ENCODE assay signal across 11 cellular contexts in the genomic region with DNA sequence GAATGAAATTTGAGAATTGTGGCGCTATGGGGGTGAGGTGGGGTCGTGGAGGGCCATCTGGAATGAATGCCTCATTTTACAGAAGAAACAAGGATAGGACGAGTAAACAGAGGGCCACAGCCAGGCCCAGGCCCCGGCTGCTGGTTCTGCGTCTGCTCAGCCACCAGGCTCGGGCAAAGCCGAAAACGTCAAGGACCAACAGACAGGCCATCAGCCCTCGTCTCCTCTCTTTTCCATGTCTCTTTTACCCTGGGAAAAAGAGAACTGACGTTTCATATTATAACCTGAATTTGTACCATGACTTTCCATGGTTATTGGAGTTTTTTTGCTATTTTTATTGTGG.
DNase-seq lines count a peak whose midpoint lies in the region; ATAC-seq, FAIRE-seq and TF ChIP-seq lines count a peak whose summit lies in the region.
"Had no signal": no experiment of that assay in that cellular context is flagged by ENCODE, and none has a peak within 500 bp of the region (broad histone marks: within the 10 kb centered on the region; RNA-seq: fewer than 3 reads in every experiment).

No MANE protein-coding gene starts in this region.

- H3K4me1 Mint-ChIP-seq in activated CD4-positive, alpha-beta memory T cell treated with anti-CD3 and anti-CD28 coated beads for 36 hours (ENCODE audit: low read depth): no peaks in the 10 kb centered on the region
- H3K4me1 Mint-ChIP-seq in activated CD4-positive, alpha-beta memory T cell treated with anti-CD3 and anti-CD28 coated beads, Interleukin-2, amount 10 ng/mL, durations not matched to agents 7 days and 5 days: peaks cover 3% of the 10 kb centered on the region

- DNase-seq in activated CD4-positive, alpha-beta memory T cell treated with anti-CD3 and anti-CD28 coated beads for 36 hours: no peak
- no peak for DNase-seq in activated CD4-positive, alpha-beta memory T cell treated with anti-CD3 and anti-CD28 coated beads, Interleukin-2, amount 10 ng/mL, durations not matched to agents 7 days and 5 days
- no peak for DNase-seq in K562 (ENCODE audit: extremely low read depth in 1 of 4, low spot score in 3 of 4)
- DNase-seq in midbrain (lab: John Stamatoyannopoulos, UW): no peak
- no peak for DNase-seq in LoVo (ENCODE audit: low spot score)
- DNase-seq in KBM-7: no peak
- DNase-seq in Karpas-422: no peak
- DNase-seq: DMS79 treated with DMSO at 0.1 percent for 48 hours had no signal

- H3K27me3 ChIP-seq in OCI-LY3 (ENCODE audit: low read depth, low read length) (peaks cover 8% of the 10 kb centered on the region; the same call in 1 of the 2 replicates), K562 (ENCODE audit: control insufficient read depth in 2 of 2, insufficient read depth in 2 of 2, low read length in 2 of 2) (peaks cover 9 to 37% of the 10 kb centered on the region in 2 experiments; a peak in 4 of 5 replicates), Karpas-422 (ENCODE audit: low read length) (no peaks in the 10 kb centered on the region; the same call in 1 of the 2 replicates)

- H3K4me2 ChIP-seq in OCI-LY3 (ENCODE audit: low read length): peak overlapping the region; percentile 41
- no peak overlapping the region for H3K4me2 ChIP-seq in K562 (ENCODE audit: insufficient read depth, low read length)
- no peak overlapping the region for H3K4me2 ChIP-seq in Karpas-422 (ENCODE audit: low read depth, low read length, poor library complexity, severe bottlenecking)

- H3K4me3 Mint-ChIP-seq in activated CD4-positive, alpha-beta memory T cell treated with anti-CD3 and anti-CD28 coated beads for 36 hours: no peak overlapping the region
- H3K4me3 Mint-ChIP-seq in activated CD4-positive, alpha-beta memory T cell treated with anti-CD3 and anti-CD28 coated beads, Interleukin-2, amount 10 ng/mL, durations not matched to agents 7 days and 5 days: no peak overlapping the region
- H3K4me3 Mint-ChIP-seq: CD4-positive, CD25-positive, alpha-beta regulatory T cell had no signal

- H3K9me2 ChIP-seq in Karpas-422 (replicated peaks; ENCODE audit: insufficient read depth, low read length): no peaks in the 10 kb centered on the region

- no peaks in the 10 kb centered on the region for H3K9me1 ChIP-seq in K562 (ENCODE audit: control insufficient read depth, insufficient read depth, low read length)

- CTCF ChIA-PET in activated CD4-positive, alpha-beta memory T cell treated with anti-CD3 and anti-CD28 coated beads for 36 hours (lab: Charles Lee): interaction anchor here (0.7 to 1.3 kb wide), 5 partner anchors 11 to 1235 kb away, joined by 3 to 5 read pairs (median 3); no protein-coding TSS in a partner anchor
- CTCF ChIA-PET in activated CD4-positive, alpha-beta memory T cell treated with anti-CD3 and anti-CD28 coated beads, Interleukin-2, amount 10 ng/mL, durations not matched to agents 7 days and 5 days (lab: Charles Lee): interaction anchor here (0.8 to 1.4 kb wide), 4 partner anchors 92 to 99 kb away, joined by 3 to 8 read pairs (median 4); no protein-coding TSS in a partner anchor
- CTCF ChIA-PET in K562 (lab: Yijun Ruan, JAX; ENCODE audit: low intra/inter-chr PET ratio): no interaction called here

- TF ChIP-seq POLR2A in K562 (conservative IDR thresholded peaks at IDR 0.05): no peak

- in situ Hi-C loops in K562 (cut with MboI): loop anchor here (10.0 kb wide), 1 partner anchor 620 kb away; no protein-coding TSS in a partner anchor
- in situ Hi-C loops in KBM-7 (cut with MboI; ENCODE audit: low pct_unique_long_range_greater_than_20kb, low sequenced_read_pairs): no loop called here

- TF ChIP-seq CTCF in OCI-LY3 (IDR thresholded peaks at IDR 0.05; ENCODE audit: low read depth, low read length) (no peak), K562 (IDR thresholded peaks at IDR 0.05 in 2 of 3, conservative IDR thresholded peaks at IDR 0.05 in 1 of 3; ENCODE audit: insufficient read depth in 2 of 3, low read depth in 1 of 3, low read length in 3 of 3) (no peak)

- intact Hi-C loops in activated CD4-positive, alpha-beta memory T cell treated with anti-CD3 and anti-CD28 coated beads for 36 hours (cut with micrococcal nuclease): loop anchor here (1.0 to 10.0 kb wide), 6 partner anchors 213 to 1230 kb away; a partner anchor contains a TSS
- intact Hi-C loops in K562 (cut with micrococcal nuclease): loop anchor here (1.0 to 10.0 kb wide), 6 partner anchors 98 to 1237 kb away; a partner anchor contains a TSS

- TF ChIP-seq EP300 in K562 (IDR thresholded peaks at IDR 0.05; ENCODE audit: low read length): no peak

- H3K9me3 Mint-ChIP-seq in activated CD4-positive, alpha-beta memory T cell treated with anti-CD3 and anti-CD28 coated beads for 36 hours: peaks cover 10% of the 10 kb centered on the region
- peaks cover 4% of the 10 kb centered on the region for H3K9me3 Mint-ChIP-seq in activated CD4-positive, alpha-beta memory T cell treated with anti-CD3 and anti-CD28 coated beads, Interleukin-2, amount 10 ng/mL, durations not matched to agents 7 days and 5 days

- no peak overlapping the region for H3K4me3 ChIP-seq in OCI-LY3 (ENCODE audit: low read length)
- H3K4me3 ChIP-seq in K562: no peak overlapping the region
- H3K4me3 ChIP-seq in Karpas-422 (ENCODE audit: low read length): no peak overlapping the region

- 34% methylated on average over 10 of the region's 10 CpGs for WGBS in K562 (ENCODE audit: insufficient coverage, low coverage, missing lambda C conversion rate)

- BruUV-seq in K562 (replicated peaks; lab: Mats Ljungman, UMichigan): no TSS peak

- H4K20me1 ChIP-seq in OCI-LY3 (ENCODE audit: insufficient read depth, low read length) (no peaks in the 10 kb centered on the region), K562 (replicated peaks; ENCODE audit: control insufficient read depth, insufficient read depth, low read length) (no peaks in the 10 kb centered on the region), Karpas-422 (ENCODE audit: insufficient read depth, low read depth, low read length) (no peaks in the 10 kb centered on the region)

- peak; percentile 10; the same call in 1 of the 3 replicates for ATAC-seq in K562

- H3K27ac ChIP-seq in OCI-LY3 (ENCODE audit: low read length) (no peak overlapping the region), K562 (ENCODE audit: extremely low read depth, low read depth, low read length) (no peak overlapping the region), Karpas-422 (ENCODE audit: low read length) (no peak overlapping the region)

- FAIRE-seq in K562 (lab: Jason Lieb, UNC): no peak
- FAIRE-seq: D721Med had no signal

- H3K79me2 ChIP-seq in OCI-LY3 (ENCODE audit: low read length): no peaks in the 10 kb centered on the region
- H3K79me2 ChIP-seq in K562 (ENCODE audit: control insufficient read depth, insufficient read depth, low read length): no peaks in the 10 kb centered on the region
- no peaks in the 10 kb centered on the region for H3K79me2 ChIP-seq in Karpas-422 (ENCODE audit: low read length)

- H2AFZ ChIP-seq in OCI-LY3 (ENCODE audit: low read depth, low read length): peak overlapping the region; percentile 40; the same call in 1 of the 2 replicates
- no peak overlapping the region for H2AFZ ChIP-seq in K562 (ENCODE audit: low read depth, low read length)
- H2AFZ ChIP-seq in Karpas-422 (ENCODE audit: low read length): no peak overlapping the region

- no peak overlapping the region for H3K9ac ChIP-seq in OCI-LY3 (ENCODE audit: low read length)
- H3K9ac ChIP-seq in K562 (ENCODE audit: insufficient read depth in 1 of 2, low read depth in 2 of 2, low read length in 2 of 2): no peak overlapping the region
- H3K9ac ChIP-seq in Karpas-422 (ENCODE audit: low read length): no peak overlapping the region

- H3K27me3 Mint-ChIP-seq in activated CD4-positive, alpha-beta memory T cell treated with anti-CD3 and anti-CD28 coated beads for 36 hours: peaks cover 22% of the 10 kb centered on the region
- H3K27me3 Mint-ChIP-seq in activated CD4-positive, alpha-beta memory T cell treated with anti-CD3 and anti-CD28 coated beads, Interleukin-2, amount 10 ng/mL, durations not matched to agents 7 days and 5 days: peaks cover 8% of the 10 kb centered on the region

- POLR2A ChIA-PET in activated CD4-positive, alpha-beta memory T cell treated with anti-CD3 and anti-CD28 coated beads for 36 hours (lab: Charles Lee): no interaction called here
- POLR2A ChIA-PET in activated CD4-positive, alpha-beta memory T cell treated with anti-CD3 and anti-CD28 coated beads, Interleukin-2, amount 10 ng/mL, durations not matched to agents 7 days and 5 days (lab: Charles Lee): no interaction called here
- POLR2A ChIA-PET in K562 (lab: Yijun Ruan, JAX): no interaction called here

- 0 out of 2 replicates have a peak, but pooled peaks cover 4% of the 10 kb centered on the region for H3K4me1 ChIP-seq in OCI-LY3 (ENCODE audit: low read length)
- peaks cover 0 to 6% of the 10 kb centered on the region in 2 experiments; a peak in 1 of 5 replicates for H3K4me1 ChIP-seq in K562 (replicated peaks in 1 of 2; ENCODE audit: control insufficient read depth in 2 of 2, insufficient read depth in 2 of 2, low read length in 2 of 2)
- peaks cover 12% of the 10 kb centered on the region for H3K4me1 ChIP-seq in Karpas-422 (ENCODE audit: low read length)

- H3K36me3 Mint-ChIP-seq in activated CD4-positive, alpha-beta memory T cell treated with anti-CD3 and anti-CD28 coated beads for 36 hours: peaks cover 5% of the 10 kb centered on the region
- H3K36me3 Mint-ChIP-seq in activated CD4-positive, alpha-beta memory T cell treated with anti-CD3 and anti-CD28 coated beads, Interleukin-2, amount 10 ng/mL, durations not matched to agents 7 days and 5 days (ENCODE audit: low read depth): no peaks in the 10 kb centered on the region
- H3K36me3 Mint-ChIP-seq: CD4-positive, CD25-positive, alpha-beta regulatory T cell had no signal

- TF ChIP-seq RAD21 in K562 (CRISPR knock-in tag; conservative IDR thresholded peaks at IDR 0.05 in 1 of 2, IDR thresholded peaks at IDR 0.05 in 1 of 2): no peak

- H3K27ac Mint-ChIP-seq in activated CD4-positive, alpha-beta memory T cell treated with anti-CD3 and anti-CD28 coated beads for 36 hours: peak overlapping the region; percentile 13
- H3K27ac Mint-ChIP-seq in activated CD4-positive, alpha-beta memory T cell treated with anti-CD3 and anti-CD28 coated beads, Interleukin-2, amount 10 ng/mL, durations not matched to agents 7 days and 5 days: no peak overlapping the region
- H3K27ac Mint-ChIP-seq: CD4-positive, CD25-positive, alpha-beta regulatory T cell had no signal

- H3K36me3 ChIP-seq in OCI-LY3 (replicated peaks; ENCODE audit: low read depth, low read length) (no peaks in the 10 kb centered on the region), K562 (ENCODE audit: control insufficient read depth, insufficient read depth, low read length) (no peaks in the 10 kb centered on the region), Karpas-422 (ENCODE audit: insufficient read depth, low read length) (no peaks in the 10 kb centered on the region)

- H3K9me3 ChIP-seq in OCI-LY3 (ENCODE audit: insufficient read depth, low read length) (no peaks in the 10 kb centered on the region; the same call in 1 of the 2 replicates), K562 (replicated peaks; ENCODE audit: control insufficient read depth, insufficient read depth, low read depth, low read length) (no peaks in the 10 kb centered on the region), Karpas-422 (ENCODE audit: low read length) (no peaks in the 10 kb centered on the region)

TF ChIP-seq in K562, 482 proteins besides CTCF, POLR2A, EP300 and RAD21 (continues in another document):
- TF ChIP-seq ZNF124 (CRISPR knock-in tag; IDR thresholded peaks at IDR 0.05): no peak
- TF ChIP-seq MECOM (CRISPR knock-in tag; IDR thresholded peaks at IDR 0.05): no peak
- TF ChIP-seq ZNF253 (CRISPR knock-in tag; conservative IDR thresholded peaks at IDR 0.05): no peak
